1 cellular context compared by ENCODE assay signal in the genomic region with DNA sequence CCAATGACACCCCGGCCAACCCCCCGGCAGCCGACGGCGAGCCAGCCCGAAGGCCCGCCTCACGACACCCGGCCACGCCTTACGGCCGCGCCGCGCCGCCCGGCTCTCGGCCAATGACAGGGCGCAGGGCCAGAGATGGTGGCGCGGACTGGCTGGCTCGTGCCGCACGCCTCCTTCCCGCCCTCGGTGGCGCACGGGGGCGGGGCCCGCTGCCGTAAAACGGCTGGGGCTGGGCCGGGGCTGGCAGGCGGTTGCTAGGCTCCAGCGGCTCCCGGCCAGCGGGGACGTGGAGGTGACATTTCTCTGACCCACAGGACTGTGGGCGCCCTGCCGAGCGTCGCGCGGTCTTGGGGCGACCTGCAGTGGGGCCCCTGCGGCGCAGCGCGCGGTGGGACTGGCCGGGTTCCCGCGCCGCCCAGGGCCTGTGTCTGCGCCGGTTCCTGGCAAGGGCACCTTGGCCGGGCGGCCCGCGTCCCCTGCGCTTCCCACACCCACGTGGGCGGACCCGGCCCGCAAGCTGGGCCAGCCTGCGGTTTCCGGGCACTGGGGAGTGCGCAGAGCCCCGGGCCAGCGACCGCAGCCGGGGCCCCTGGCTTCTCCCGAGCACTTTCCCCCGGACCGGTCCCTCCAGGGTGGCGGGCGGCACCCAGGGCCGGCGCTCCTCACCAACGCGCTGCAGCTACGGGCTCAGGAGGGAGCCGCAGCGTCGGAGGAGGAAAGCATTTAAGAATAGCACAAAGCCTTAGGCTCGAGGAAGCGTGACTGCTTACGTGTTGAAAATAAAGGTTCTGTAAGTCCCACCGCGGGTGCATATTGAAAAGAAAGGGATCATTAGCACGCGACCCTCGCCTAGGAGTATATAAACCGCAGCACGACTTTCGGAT.
TF ChIP-seq lines count a peak whose summit lies in the region.

Gene MPC1, minus strand, starts transcription at position 8 of the 884 bp plus-strand sequence. CDS start 64 bp downstream, outside the sequence.

TF ChIP-seq in HepG2, 621 proteins besides CTCF, POLR2A, EP300 and RAD21 (continued from another document and continues in another):
- peak; percentile 96 for TF ChIP-seq ZHX1 (CRISPR knock-in tag; IDR thresholded peaks at IDR 0.05; ENCODE audit: low read depth)
- TF ChIP-seq LBX2 (CRISPR knock-in tag; IDR thresholded peaks at IDR 0.05; ENCODE audit: borderline replicate concordance), result no peak
- TF ChIP-seq, protein P1, sequence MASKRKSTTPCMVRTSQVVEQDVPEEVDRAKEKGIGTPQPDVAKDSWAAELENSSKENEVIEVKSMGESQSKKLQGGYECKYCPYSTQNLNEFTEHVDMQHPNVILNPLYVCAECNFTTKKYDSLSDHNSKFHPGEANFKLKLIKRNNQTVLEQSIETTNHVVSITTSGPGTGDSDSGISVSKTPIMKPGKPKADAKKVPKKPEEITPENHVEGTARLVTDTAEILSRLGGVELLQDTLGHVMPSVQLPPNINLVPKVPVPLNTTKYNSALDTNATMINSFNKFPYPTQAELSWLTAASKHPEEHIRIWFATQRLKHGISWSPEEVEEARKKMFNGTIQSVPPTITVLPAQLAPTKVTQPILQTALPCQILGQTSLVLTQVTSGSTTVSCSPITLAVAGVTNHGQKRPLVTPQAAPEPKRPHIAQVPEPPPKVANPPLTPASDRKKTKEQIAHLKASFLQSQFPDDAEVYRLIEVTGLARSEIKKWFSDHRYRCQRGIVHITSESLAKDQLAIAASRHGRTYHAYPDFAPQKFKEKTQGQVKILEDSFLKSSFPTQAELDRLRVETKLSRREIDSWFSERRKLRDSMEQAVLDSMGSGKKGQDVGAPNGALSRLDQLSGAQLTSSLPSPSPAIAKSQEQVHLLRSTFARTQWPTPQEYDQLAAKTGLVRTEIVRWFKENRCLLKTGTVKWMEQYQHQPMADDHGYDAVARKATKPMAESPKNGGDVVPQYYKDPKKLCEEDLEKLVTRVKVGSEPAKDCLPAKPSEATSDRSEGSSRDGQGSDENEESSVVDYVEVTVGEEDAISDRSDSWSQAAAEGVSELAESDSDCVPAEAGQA (IDR thresholded peaks at IDR 0.05; ENCODE audit: low read depth), result peak; percentile 13; the same call in 1 of the 2 replicates
- TF ChIP-seq, protein P1 (CRISPR knock-in tag; IDR thresholded peaks at IDR 0.05; ENCODE audit: borderline replicate concordance), result peak; percentile 91
- peak; percentile 93 for TF ChIP-seq BORCS8-MEF2B (CRISPR knock-in tag; IDR thresholded peaks at IDR 0.05)
- TF ChIP-seq SCMH1 (CRISPR knock-in tag; IDR thresholded peaks at IDR 0.05; ENCODE audit: borderline replicate concordance), result no peak
- peak; percentile 94 for TF ChIP-seq CCDC6 (CRISPR knock-in tag; IDR thresholded peaks at IDR 0.05)
- peak; percentile 90; the same call in 1 of the 2 replicates for TF ChIP-seq ESRRA (CRISPR knock-in tag; IDR thresholded peaks at IDR 0.05; ENCODE audit: low read depth)
- TF ChIP-seq ZMAT3 (CRISPR knock-in tag; conservative IDR thresholded peaks at IDR 0.05), result peak; percentile 84; the same call in 1 of the 2 replicates
- TF ChIP-seq, protein P2, sequence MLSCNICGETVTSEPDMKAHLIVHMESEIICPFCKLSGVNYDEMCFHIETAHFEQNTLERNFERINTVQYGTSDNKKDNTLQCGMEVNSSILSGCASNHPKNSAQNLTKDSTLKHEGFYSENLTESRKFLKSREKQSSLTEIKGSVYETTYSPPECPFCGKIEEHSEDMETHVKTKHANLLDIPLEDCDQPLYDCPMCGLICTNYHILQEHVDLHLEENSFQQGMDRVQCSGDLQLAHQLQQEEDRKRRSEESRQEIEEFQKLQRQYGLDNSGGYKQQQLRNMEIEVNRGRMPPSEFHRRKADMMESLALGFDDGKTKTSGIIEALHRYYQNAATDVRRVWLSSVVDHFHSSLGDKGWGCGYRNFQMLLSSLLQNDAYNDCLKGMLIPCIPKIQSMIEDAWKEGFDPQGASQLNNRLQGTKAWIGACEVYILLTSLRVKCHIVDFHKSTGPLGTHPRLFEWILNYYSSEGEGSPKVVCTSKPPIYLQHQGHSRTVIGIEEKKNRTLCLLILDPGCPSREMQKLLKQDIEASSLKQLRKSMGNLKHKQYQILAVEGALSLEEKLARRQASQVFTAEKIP (CRISPR knock-in tag; IDR thresholded peaks at IDR 0.05; ENCODE audit: borderline replicate concordance), result no peak
- peak; percentile 98 for TF ChIP-seq SP4 (CRISPR knock-in tag; IDR thresholded peaks at IDR 0.05)
- TF ChIP-seq ZNF709 (CRISPR knock-in tag; IDR thresholded peaks at IDR 0.05), result peak; percentile 81; the same call in 1 of the 2 replicates
- TF ChIP-seq TOE1 (CRISPR knock-in tag; IDR thresholded peaks at IDR 0.05), result no peak
- TF ChIP-seq, protein P3, sequence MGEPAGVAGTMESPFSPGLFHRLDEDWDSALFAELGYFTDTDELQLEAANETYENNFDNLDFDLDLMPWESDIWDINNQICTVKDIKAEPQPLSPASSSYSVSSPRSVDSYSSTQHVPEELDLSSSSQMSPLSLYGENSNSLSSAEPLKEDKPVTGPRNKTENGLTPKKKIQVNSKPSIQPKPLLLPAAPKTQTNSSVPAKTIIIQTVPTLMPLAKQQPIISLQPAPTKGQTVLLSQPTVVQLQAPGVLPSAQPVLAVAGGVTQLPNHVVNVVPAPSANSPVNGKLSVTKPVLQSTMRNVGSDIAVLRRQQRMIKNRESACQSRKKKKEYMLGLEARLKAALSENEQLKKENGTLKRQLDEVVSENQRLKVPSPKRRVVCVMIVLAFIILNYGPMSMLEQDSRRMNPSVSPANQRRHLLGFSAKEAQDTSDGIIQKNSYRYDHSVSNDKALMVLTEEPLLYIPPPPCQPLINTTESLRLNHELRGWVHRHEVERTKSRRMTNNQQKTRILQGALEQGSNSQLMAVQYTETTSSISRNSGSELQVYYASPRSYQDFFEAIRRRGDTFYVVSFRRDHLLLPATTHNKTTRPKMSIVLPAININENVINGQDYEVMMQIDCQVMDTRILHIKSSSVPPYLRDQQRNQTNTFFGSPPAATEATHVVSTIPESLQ (CRISPR knock-in tag; conservative IDR thresholded peaks at IDR 0.05), result no peak; the same call in 1 of the 2 replicates
- TF ChIP-seq ZNF256 (CRISPR knock-in tag; conservative IDR thresholded peaks at IDR 0.05), result peak; percentile 56; the same call in 1 of the 2 replicates
- TF ChIP-seq KIAA2018 (CRISPR knock-in tag; IDR thresholded peaks at IDR 0.05; ENCODE audit: borderline replicate concordance), result no peak
- peak; percentile 50 for TF ChIP-seq PHF5A (CRISPR knock-in tag; IDR thresholded peaks at IDR 0.05; ENCODE audit: low read depth, unreplicated experiment)
- TF ChIP-seq KLF12 (CRISPR knock-in tag; IDR thresholded peaks at IDR 0.05; ENCODE audit: borderline replicate concordance), result peak; percentile 96
- TF ChIP-seq CBFB (CRISPR knock-in tag; IDR thresholded peaks at IDR 0.05), result peak; percentile 56; the same call in 1 of the 2 replicates
- peak; percentile 89 for TF ChIP-seq THAP11 (CRISPR knock-in tag; IDR thresholded peaks at IDR 0.05)
- TF ChIP-seq ZNF629 (CRISPR knock-in tag; conservative IDR thresholded peaks at IDR 0.05), result no peak
- no peak for TF ChIP-seq ZMAT5 (CRISPR knock-in tag; IDR thresholded peaks at IDR 0.05; ENCODE audit: borderline replicate concordance, low read depth)
